Comparison of ENCODE assay signal across 9 cellular contexts in genomic region chr17:6069611-6070279, GRCh38. TPM values are rescaled to one million over a fixed set of nuclear protein-coding genes. Genes with fewer than 3 reads are reported as not detected.
DNase-seq lines count a peak whose midpoint lies in the region; ATAC-seq, FAIRE-seq and TF ChIP-seq lines count a peak whose summit lies in the region.
"Had no signal": no experiment of that assay in that cellular context is flagged by ENCODE, and none has a peak within 500 bp of the region (broad histone marks: within the 10 kb centered on the region; RNA-seq: fewer than 3 reads in every experiment).

No MANE protein-coding gene starts in this region.

- intact Hi-C loops in CD14-positive monocyte (cut with micrococcal nuclease), result no loop called here

- H3K36me3 Mint-ChIP-seq in activated T-cell treated with anti-CD3 and anti-CD28 coated beads, Interleukin-2, amount 50 U/mL, for 24 hours (ENCODE audit: low read depth), result no peaks in the 10 kb centered on the region
- H3K36me3 Mint-ChIP-seq in chondrocyte (ENCODE audit: low read depth) (no peaks in the 10 kb centered on the region), CD14-positive monocyte (peaks cover 0 to 6% of the 10 kb centered on the region in 2 donors)

- peak overlapping the region; percentile 67 for H3K4me3 Mint-ChIP-seq in activated T-cell treated with anti-CD3 and anti-CD28 coated beads, Interleukin-2, amount 50 U/mL, for 24 hours
- H3K4me3 Mint-ChIP-seq in chondrocyte (ENCODE audit: unreplicated experiment), result peak overlapping the region; percentile 83
- H3K4me3 Mint-ChIP-seq in CD14-positive monocyte, result peak overlapping the region in 1 of 2 donors; percentile 92

- DNase-seq in activated T-cell treated with anti-CD3 and anti-CD28 coated beads, Interleukin-2, amount 50 U/mL, for 24 hours, result no peak
- no peak for DNase-seq in activated T-cell treated with anti-CD3 and anti-CD28 coated beads, Interleukin-2, amount 50 U/mL, for 1 hour
- DNase-seq in chondrocyte (ENCODE audit: low spot score) (peak; percentile 53), medulla oblongata (ENCODE audit: extremely low spot score) (peak; percentile 36), thoracic aorta (ENCODE audit: low spot score) (no peak), RCC 7860 (ENCODE audit: low spot score) (no peak), CD14-positive monocyte (ENCODE audit: low spot score) (no peak), DMS153 treated with DMSO at 0.1 percent for 48 hours (lab: John Stamatoyannopoulos, UW; ENCODE audit: unreplicated experiment) (no peak)

- no peaks in the 10 kb centered on the region for H3K9me3 ChIP-seq in thoracic aorta

- no peak for ATAC-seq in thoracic aorta (ENCODE audit: insufficient number of reproducible peaks, low FRiP score, low read depth)

- TF ChIP-seq CTCF in chondrocyte (IDR thresholded peaks at IDR 0.05) (no peak), thoracic aorta (IDR thresholded peaks at IDR 0.05) (no peak), CD14-positive monocyte (IDR thresholded peaks at IDR 0.05) (no peak)

- FAIRE-seq in RCC 7860 (lab: Jason Lieb, UNC), result no peak
- FAIRE-seq: keratinocyte had no signal

- peaks cover 12% of the 10 kb centered on the region for H3K4me1 Mint-ChIP-seq in activated T-cell treated with anti-CD3 and anti-CD28 coated beads, Interleukin-2, amount 50 U/mL, for 24 hours (ENCODE audit: low read depth)
- H3K4me1 Mint-ChIP-seq in chondrocyte (ENCODE audit: low read depth), result peaks cover 12% of the 10 kb centered on the region
- peaks cover 5% of the 10 kb centered on the region for H3K4me1 Mint-ChIP-seq in CD14-positive monocyte

- H3K27me3 Mint-ChIP-seq in activated T-cell treated with anti-CD3 and anti-CD28 coated beads, Interleukin-2, amount 50 U/mL, for 24 hours, result peaks cover 82% of the 10 kb centered on the region
- H3K27me3 Mint-ChIP-seq in chondrocyte (ENCODE audit: low read depth), result peaks cover 44% of the 10 kb centered on the region
- H3K27me3 Mint-ChIP-seq in CD14-positive monocyte (ENCODE audit: low read depth in 3 of 3), result peaks cover 47 to 76% (median 70%) of the 10 kb centered on the region in 3 donors

- no peaks in the 10 kb centered on the region for H3K36me3 ChIP-seq in thoracic aorta

- H3K4me3 ChIP-seq in thoracic aorta, result peak overlapping the region; percentile 66

- H3K27ac Mint-ChIP-seq in activated T-cell treated with anti-CD3 and anti-CD28 coated beads, Interleukin-2, amount 50 U/mL, for 24 hours, result no peak overlapping the region
- no peak overlapping the region for H3K27ac Mint-ChIP-seq in chondrocyte (ENCODE audit: unreplicated experiment)
- H3K27ac Mint-ChIP-seq in CD14-positive monocyte, result no peak overlapping the region

- no peak overlapping the region for H3K27ac ChIP-seq in thoracic aorta

- no peaks in the 10 kb centered on the region for H3K27me3 ChIP-seq in thoracic aorta (replicated peaks; ENCODE audit: insufficient read depth)

- H3K4me1 ChIP-seq in thoracic aorta (ENCODE audit: control insufficient read depth in 1 of 2, low read depth in 2 of 2), result peaks cover 0 to 17% of the 10 kb centered on the region in 2 donors

- H3K9me3 Mint-ChIP-seq in activated T-cell treated with anti-CD3 and anti-CD28 coated beads, Interleukin-2, amount 50 U/mL, for 24 hours, result no peaks in the 10 kb centered on the region
- H3K9me3 Mint-ChIP-seq in chondrocyte (ENCODE audit: low read depth) (no peaks in the 10 kb centered on the region), CD14-positive monocyte (peaks cover 0 to 12% (median 5%) of the 10 kb centered on the region in 7 donors)

RNA-seq across cellular contexts. Expression of gene WSCD1, which starts 0.4 kb away (rescaled TPM):
- total RNA-seq in chondrocyte (3.5 to 4.4 TPM (median 4.2 TPM) in 3 replicates), thoracic aorta (10 to 100 TPM in 1 of 2 donors, 1 to 10 TPM in 1; 6.0 to 29.0 TPM)
- not detected for polyA plus RNA-seq in CD14-positive monocyte
- polyA plus RNA-seq: keratinocyte had no signal

Comparison
In these comparisons a context has a peak if more than half of its experiments do, and no peak if none do; other contexts are left out.
1. DNase-seq: peak in chondrocyte (single experiment) and medulla oblongata (single experiment); none in activated T-cell treated with anti-CD3 and anti-CD28 coated beads, Interleukin-2, amount 50 U/mL, for 24 hours (single experiment), activated T-cell treated with anti-CD3 and anti-CD28 coated beads, Interleukin-2, amount 50 U/mL, for 1 hour (single experiment), thoracic aorta (single experiment), RCC 7860 (single experiment), CD14-positive monocyte (single experiment) and DMS153 treated with DMSO at 0.1 percent for 48 hours (single experiment).